ENCODE assay signal across 16 cellular contexts in the genomic region with DNA sequence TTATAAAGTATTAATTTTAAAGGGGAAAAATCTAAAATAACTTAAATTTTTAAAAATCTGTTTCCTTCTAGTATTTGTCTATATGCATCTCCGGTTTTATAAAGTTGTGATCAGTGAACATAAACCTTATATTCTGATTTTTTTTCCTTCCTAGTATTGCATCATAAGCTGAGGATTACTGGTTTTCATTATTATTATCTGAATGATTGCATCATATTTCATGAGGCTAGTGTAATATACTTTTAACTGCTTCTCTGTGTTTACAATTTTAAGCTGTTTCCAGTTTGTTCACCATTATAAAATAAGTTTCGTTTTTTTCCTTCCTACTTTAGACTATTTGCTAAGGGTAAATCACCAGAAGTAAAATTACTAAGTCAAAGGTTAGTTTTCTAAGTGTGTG. TPM values are rescaled to one million over a fixed set of nuclear protein-coding genes. Genes with fewer than 3 reads are reported as not detected.
"Had no signal": no experiment of that assay in that cellular context is flagged by ENCODE, and none has a peak within 500 bp of the region (broad histone marks: within the 10 kb centered on the region; RNA-seq: fewer than 3 reads in every experiment).

No MANE protein-coding gene starts in this region.

- H3K4me1 Mint-ChIP-seq: activated naive CD8-positive, alpha-beta T cell treated with anti-CD3 and anti-CD28 coated beads for 36 hours had no signal

- H3K36me3 ChIP-seq: breast epithelium, vagina had no signal

- ATAC-seq: activated T-cell treated with anti-CD3 and anti-CD28 coated beads, Interleukin-2, amount 50 U/mL, for 4 hours; esophagus mucosa; natural killer cell treated with Interleukin-12 subunit alpha and Interleukin-12 subunit beta and Interleukin-15 and Interleukin-18, amount 100 ng/mL, for 72 hours had no signal

- H3K27me3 Mint-ChIP-seq: activated naive CD8-positive, alpha-beta T cell treated with anti-CD3 and anti-CD28 coated beads for 36 hours had no signal

- H3K9me3 ChIP-seq: breast epithelium, vagina had no signal

- H3K4me3 ChIP-seq: breast epithelium, vagina had no signal

- DNase-seq: activated CD4-positive, alpha-beta T cell treated with anti-CD3 and anti-CD28 coated beads for 1 hour; activated CD4-positive, alpha-beta T cell treated with anti-CD3 and anti-CD28 coated beads, Interleukin-2, amount 50 U/mL, for 48 hours; activated gamma-delta T cell treated with Interleukin-2 at 50 U/mL for 16 hours; activated naive CD8-positive, alpha-beta T cell treated with anti-CD3 and anti-CD28 coated beads for 36 hours; activated T-cell treated with anti-CD3 and anti-CD28 coated beads, Interleukin-2, amount 50 U/mL, for 4 hours; aorta; dorsolateral prefrontal cortex; hypothalamus; occipital lobe; stimulated activated CD4-positive, alpha-beta T cell treated with anti-CD3 and anti-CD28 coated beads, Interleukin-15, amount 100 ng/mL, for 24 hours; stimulated activated CD4-positive, alpha-beta T cell treated with anti-CD3 and anti-CD28 coated beads, Interleukin-4, amount 100 ng/mL, for 24 hours had no signal

- H3K4me1 ChIP-seq: breast epithelium had no signal

- H3K9me3 Mint-ChIP-seq: activated T-cell treated with anti-CD3 and anti-CD28 coated beads, Interleukin-2, amount 50 U/mL, for 4 hours; natural killer cell treated with Interleukin-12 subunit alpha and Interleukin-12 subunit beta and Interleukin-15 and Interleukin-18, amount 100 ng/mL, for 72 hours; stimulated activated naive CD8-positive, alpha-beta T cell treated with anti-CD3 and anti-CD28 coated beads, Interleukin-15, Interleukin-2, amounts not matched to agents 100 ng/mL and 50 ng/mL, for 24 hours had no signal

- H3K27ac ChIP-seq: breast epithelium had no signal

- H3K27ac Mint-ChIP-seq: activated naive CD8-positive, alpha-beta T cell treated with anti-CD3 and anti-CD28 coated beads for 36 hours; natural killer cell treated with Interleukin-12 subunit alpha and Interleukin-12 subunit beta and Interleukin-15 and Interleukin-18, amount 100 ng/mL, for 72 hours; stimulated activated naive CD8-positive, alpha-beta T cell treated with anti-CD3 and anti-CD28 coated beads, Interleukin-15, Interleukin-2, amounts not matched to agents 100 ng/mL and 50 ng/mL, for 24 hours had no signal

- H3K27me3 ChIP-seq: breast epithelium, dorsolateral prefrontal cortex, vagina had no signal

- H3K36me3 Mint-ChIP-seq: activated naive CD8-positive, alpha-beta T cell treated with anti-CD3 and anti-CD28 coated beads for 36 hours; natural killer cell treated with Interleukin-12 subunit alpha and Interleukin-12 subunit beta and Interleukin-15 and Interleukin-18, amount 100 ng/mL, for 72 hours had no signal

- H3K4me3 Mint-ChIP-seq: activated naive CD8-positive, alpha-beta T cell treated with anti-CD3 and anti-CD28 coated beads for 36 hours; activated T-cell treated with anti-CD3 and anti-CD28 coated beads, Interleukin-2, amount 50 U/mL, for 4 hours; natural killer cell treated with Interleukin-12 subunit alpha and Interleukin-12 subunit beta and Interleukin-15 and Interleukin-18, amount 100 ng/mL, for 72 hours; stimulated activated naive CD8-positive, alpha-beta T cell treated with anti-CD3 and anti-CD28 coated beads, Interleukin-15, Interleukin-2, amounts not matched to agents 100 ng/mL and 50 ng/mL, for 24 hours had no signal

RNA-seq across cellular contexts. Expression of a gene that starts 20.1 kb away (rescaled TPM):
- total RNA-seq: activated naive CD8-positive, alpha-beta T cell treated with anti-CD3 and anti-CD28 coated beads for 36 hours; activated T-cell treated with anti-CD3 and anti-CD28 coated beads, Interleukin-2, amount 50 U/mL, for 4 hours; natural killer cell treated with Interleukin-12 subunit alpha and Interleukin-12 subunit beta and Interleukin-15 and Interleukin-18, amount 100 ng/mL, for 72 hours had no signal
